13 cellular contexts compared by ENCODE assay signal in the genomic region with DNA sequence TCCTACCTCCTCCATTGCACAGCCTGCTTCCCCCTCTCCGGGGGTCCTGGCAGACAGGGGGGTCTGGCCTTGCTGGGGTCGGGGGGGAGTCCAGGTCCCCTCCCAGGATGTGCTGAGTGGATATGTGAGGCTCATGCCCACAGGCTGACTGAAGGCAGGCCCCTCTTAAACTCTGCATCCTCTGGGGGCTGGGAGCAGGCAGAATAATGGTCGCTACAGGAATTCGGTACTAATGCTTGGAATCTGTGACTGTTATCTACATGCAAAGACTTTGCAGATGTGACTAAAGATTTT. TPM values are rescaled to one million over a fixed set of nuclear protein-coding genes. Genes with fewer than 3 reads are reported as not detected.
DNase-seq lines count a peak whose midpoint lies in the region; ATAC-seq and TF ChIP-seq lines count a peak whose summit lies in the region.
"Had no signal": no experiment of that assay in that cellular context is flagged by ENCODE, and none has a peak within 500 bp of the region (broad histone marks: within the 10 kb centered on the region; RNA-seq: fewer than 3 reads in every experiment).

No MANE protein-coding gene starts in this region.

- POLR2A ChIA-PET in activated CD4-positive, alpha-beta memory T cell treated with anti-CD3 and anti-CD28 coated beads for 36 hours (lab: Charles Lee) = no interaction called here

- no peak for TF ChIP-seq CTCF in lower lobe of right lung (IDR thresholded peaks at IDR 0.05)
- no peak for TF ChIP-seq CTCF in upper lobe of right lung (IDR thresholded peaks at IDR 0.05)

- peaks cover 36% of the 10 kb centered on the region for H3K4me1 ChIP-seq in lower lobe of right lung
- H3K4me1 ChIP-seq in upper lobe of right lung = peaks cover 24% of the 10 kb centered on the region

- CTCF ChIA-PET in activated CD4-positive, alpha-beta memory T cell treated with anti-CD3 and anti-CD28 coated beads for 36 hours (lab: Charles Lee) = interaction anchor here (0.7 to 5.0 kb wide), 4 partner anchors 10 to 86 kb away, joined by 3 to 51 read pairs (median 11); partner anchors contain the start of gene NPTXR

- H3K36me3 Mint-ChIP-seq in activated naive CD4-positive, alpha-beta T cell treated with anti-CD3 and anti-CD28 coated beads, Interleukin-2, amount 50 U/mL, for 24 hours = no peaks in the 10 kb centered on the region
- peaks cover 20% of the 10 kb centered on the region for H3K36me3 Mint-ChIP-seq in activated CD4-positive, alpha-beta memory T cell treated with anti-CD3 and anti-CD28 coated beads for 36 hours

- H3K4me3 Mint-ChIP-seq in activated naive CD4-positive, alpha-beta T cell treated with anti-CD3 and anti-CD28 coated beads, Interleukin-2, amount 50 U/mL, for 24 hours = peak overlapping the region; percentile 90
- peak overlapping the region; percentile 88 for H3K4me3 Mint-ChIP-seq in activated CD4-positive, alpha-beta memory T cell treated with anti-CD3 and anti-CD28 coated beads for 36 hours

- peaks cover 61% of the 10 kb centered on the region for H3K4me1 Mint-ChIP-seq in activated naive CD4-positive, alpha-beta T cell treated with anti-CD3 and anti-CD28 coated beads, Interleukin-2, amount 50 U/mL, for 24 hours
- H3K4me1 Mint-ChIP-seq in activated CD4-positive, alpha-beta memory T cell treated with anti-CD3 and anti-CD28 coated beads for 36 hours (ENCODE audit: low read depth) = peaks cover 41% of the 10 kb centered on the region

- H3K27me3 Mint-ChIP-seq in activated naive CD4-positive, alpha-beta T cell treated with anti-CD3 and anti-CD28 coated beads, Interleukin-2, amount 50 U/mL, for 24 hours = no peaks in the 10 kb centered on the region
- H3K27me3 Mint-ChIP-seq in activated CD4-positive, alpha-beta memory T cell treated with anti-CD3 and anti-CD28 coated beads for 36 hours = no peaks in the 10 kb centered on the region

- intact Hi-C loops in activated CD4-positive, alpha-beta memory T cell treated with anti-CD3 and anti-CD28 coated beads for 36 hours (cut with micrococcal nuclease) = loop anchor here (5.0 to 10.0 kb wide), 7 partner anchors 115 to 777 kb away; partner anchors contain the start of genes APOBEC3B, APOBEC3H, CBX6 and DDX17
- intact Hi-C loops in lower lobe of right lung (cut with DNase I) (no loop called here), upper lobe of right lung (cut with DNase I) (no loop called here)

- DNase-seq in activated naive CD4-positive, alpha-beta T cell (lab: John Stamatoyannopoulos, UW) = no peak
- no peak for DNase-seq in activated CD4-positive, alpha-beta memory T cell treated with anti-CD3 and anti-CD28 coated beads for 36 hours
- DNase-seq in lower lobe of right lung (no peak), upper lobe of right lung (no peak), NCI-H1092 treated with DMSO at 0.1 percent for 48 hours (lab: John Stamatoyannopoulos, UW) (no peak), NCI-H1105 (lab: John Stamatoyannopoulos, UW) (no peak)
- DNase-seq in stimulated activated naive CD4-positive, alpha-beta T cell treated with Interleukin-2 at 50 U/mL for 16 hours (lab: John Stamatoyannopoulos, UW) = no peak
- DNase-seq: brain microvascular endothelial cell, NCI-H1694 treated with DMSO at 0.1 percent for 48 hours, transverse colon had no signal

- no peak for ATAC-seq in lower lobe of right lung
- no peak for ATAC-seq in upper lobe of right lung

- no peak overlapping the region for H3K27ac ChIP-seq in lower lobe of right lung
- H3K27ac ChIP-seq in upper lobe of right lung = no peak overlapping the region
- H3K27ac ChIP-seq: brain microvascular endothelial cell, epithelial cell of prostate had no signal

- H3K4me3 ChIP-seq in lower lobe of right lung (peak overlapping the region; percentile 72), upper lobe of right lung (peak overlapping the region; percentile 68)

- H3K27me3 ChIP-seq in lower lobe of right lung (ENCODE audit: low read depth) (no peaks in the 10 kb centered on the region), upper lobe of right lung (no peaks in the 10 kb centered on the region)
- H3K27me3 ChIP-seq: brain microvascular endothelial cell, right atrium auricular region, transverse colon had no signal

- no peaks in the 10 kb centered on the region for H3K9me3 Mint-ChIP-seq in activated naive CD4-positive, alpha-beta T cell treated with anti-CD3 and anti-CD28 coated beads, Interleukin-2, amount 50 U/mL, for 24 hours
- no peaks in the 10 kb centered on the region for H3K9me3 Mint-ChIP-seq in activated CD4-positive, alpha-beta memory T cell treated with anti-CD3 and anti-CD28 coated beads for 36 hours

- H3K27ac Mint-ChIP-seq in activated naive CD4-positive, alpha-beta T cell treated with anti-CD3 and anti-CD28 coated beads, Interleukin-2, amount 50 U/mL, for 24 hours = peak overlapping the region; percentile 70
- H3K27ac Mint-ChIP-seq in activated CD4-positive, alpha-beta memory T cell treated with anti-CD3 and anti-CD28 coated beads for 36 hours = peak overlapping the region; percentile 14

- H3K36me3 ChIP-seq in lower lobe of right lung (peaks cover 14% of the 10 kb centered on the region), upper lobe of right lung (peaks cover 10% of the 10 kb centered on the region)
- H3K36me3 ChIP-seq: brain microvascular endothelial cell had no signal

- H3K9me3 ChIP-seq in lower lobe of right lung (no peaks in the 10 kb centered on the region), upper lobe of right lung (no peaks in the 10 kb centered on the region)
- H3K9me3 ChIP-seq: right atrium auricular region, transverse colon had no signal

RNA-seq across cellular contexts. Expression of gene SUN2, which starts 1.6 kb away (rescaled TPM):
- 100 to 1,000 TPM; 159 to 168 TPM for total RNA-seq in activated CD4-positive, alpha-beta memory T cell treated with anti-CD3 and anti-CD28 coated beads for 36 hours
- total RNA-seq in lower lobe of right lung (209 TPM), upper lobe of right lung (242 TPM)

RNA-seq across cellular contexts. Expression of gene DNAL4, which starts 36.5 kb away (rescaled TPM):
- 1 to 10 TPM; 7.7 to 8.3 TPM for total RNA-seq in activated CD4-positive, alpha-beta memory T cell treated with anti-CD3 and anti-CD28 coated beads for 36 hours
- total RNA-seq in lower lobe of right lung = 21.3 TPM
- total RNA-seq in upper lobe of right lung = 16.0 TPM

RNA-seq across cellular contexts. Expression of gene GTPBP1, which starts 51.7 kb away (rescaled TPM):
- total RNA-seq in activated CD4-positive, alpha-beta memory T cell treated with anti-CD3 and anti-CD28 coated beads for 36 hours = 10 to 100 TPM; 95.4 to 98.1 TPM
- total RNA-seq in lower lobe of right lung (66.7 TPM), upper lobe of right lung (72.5 TPM)

RNA-seq across cellular contexts. Expression of gene JOSD1, which starts 56.7 kb away (rescaled TPM):
- 10 to 100 TPM; 71.8 to 78.4 TPM for total RNA-seq in activated CD4-positive, alpha-beta memory T cell treated with anti-CD3 and anti-CD28 coated beads for 36 hours
- 44.7 TPM for total RNA-seq in lower lobe of right lung
- 52.1 TPM for total RNA-seq in upper lobe of right lung
